ENCODE assay signal across 32 cellular contexts in genomic region chr1:162234571-162234970, GRCh38.
"Had no signal": no experiment of that assay in that cellular context is flagged by ENCODE, and none has a peak within 500 bp of the region (broad histone marks: within the 10 kb centered on the region; RNA-seq: fewer than 3 reads in every experiment).

No MANE protein-coding gene starts in this region.

- H3K27ac Mint-ChIP-seq: activated CD4-positive, alpha-beta T cell treated with anti-CD3 and anti-CD28 coated beads for 36 hours; activated CD4-positive, alpha-beta T cell treated with anti-CD3 and anti-CD28 coated beads, Interleukin-2, amount 10 ng/mL, durations not matched to agents 7 days and 5 days; activated CD8-positive, alpha-beta T cell treated with anti-CD3 and anti-CD28 coated beads, Interleukin-2, amount 10 ng/mL, durations not matched to agents 7 days and 5 days; activated naive CD8-positive, alpha-beta T cell treated with anti-CD3 and anti-CD28 coated beads, Interleukin-2, amount 10 ng/mL, durations not matched to agents 7 days and 5 days; activated T-cell treated with anti-CD3 and anti-CD28 coated beads, Interleukin-2, amount 50 U/mL, for 24 hours; T-cell; T-helper 17 cell; WTC11 had no signal

- H3K36me3 Mint-ChIP-seq: activated naive CD8-positive, alpha-beta T cell treated with anti-CD3 and anti-CD28 coated beads, Interleukin-2, amount 10 ng/mL, durations not matched to agents 7 days and 5 days; T-cell; WTC11 had no signal

- H3K36me3 ChIP-seq: ascending aorta, cardiac muscle cell, MG63 had no signal

- DNase-seq: activated CD4-positive, alpha-beta T cell treated with anti-CD3 and anti-CD28 coated beads for 36 hours; activated CD4-positive, alpha-beta T cell treated with anti-CD3 and anti-CD28 coated beads, Interleukin-2, amount 10 ng/mL, durations not matched to agents 7 days and 5 days; activated CD4-positive, alpha-beta T cell treated with anti-CD3 and anti-CD28 coated beads, Interleukin-2, amount 50 U/mL, for 48 hours; activated CD8-positive, alpha-beta T cell treated with anti-CD3 and anti-CD28 coated beads, Interleukin-2, amount 10 ng/mL, durations not matched to agents 7 days and 5 days; activated effector memory CD4-positive, alpha-beta T cell treated with Interleukin-2 at 50 U/mL for 16 hours; activated naive CD4-positive, alpha-beta T cell treated with anti-CD3 and anti-CD28 coated beads, Interleukin-2, amount 50 U/mL, for 16 hours; activated naive CD8-positive, alpha-beta T cell treated with anti-CD3 and anti-CD28 coated beads, Interleukin-2, amount 10 ng/mL, durations not matched to agents 7 days and 5 days; activated T-cell treated with anti-CD3 and anti-CD28 coated beads, Interleukin-2, amount 50 U/mL, for 24 hours; amygdala; Kasumi-1; KG1; MG63; NCI-H1092; NCI-H1436 treated with DMSO at 0.1 percent for 48 hours; NCI-H1694 treated with DMSO at 0.1 percent for 48 hours; NCI-H2171; NCI-H510A; NCI-H526; NCI-H748 treated with DMSO at 0.1 percent for 48 hours; NK-92 treated with Interleukin-12 subunit alpha and Interleukin-12 subunit beta, amount 100 ng/mL, for 24 hours; PC-3; SIG-M5; T-cell; T-helper 17 cell had no signal

- H3K4me1 Mint-ChIP-seq: activated CD4-positive, alpha-beta T cell treated with anti-CD3 and anti-CD28 coated beads for 36 hours; activated CD4-positive, alpha-beta T cell treated with anti-CD3 and anti-CD28 coated beads, Interleukin-2, amount 10 ng/mL, durations not matched to agents 7 days and 5 days; activated naive CD8-positive, alpha-beta T cell treated with anti-CD3 and anti-CD28 coated beads, Interleukin-2, amount 10 ng/mL, durations not matched to agents 7 days and 5 days; central memory CD8-positive, alpha-beta T cell; T-cell had no signal

- H3K9me3 ChIP-seq: ascending aorta, MG63 had no signal

- H3K27me3 ChIP-seq: ascending aorta, cardiac muscle cell had no signal

- H3K4me3 ChIP-seq: ascending aorta, cardiac muscle cell, MG63 had no signal

- H3K4me3 Mint-ChIP-seq: activated CD4-positive, alpha-beta T cell treated with anti-CD3 and anti-CD28 coated beads for 36 hours; activated CD4-positive, alpha-beta T cell treated with anti-CD3 and anti-CD28 coated beads, Interleukin-2, amount 10 ng/mL, durations not matched to agents 7 days and 5 days; activated CD8-positive, alpha-beta T cell treated with anti-CD3 and anti-CD28 coated beads, Interleukin-2, amount 10 ng/mL, durations not matched to agents 7 days and 5 days; activated naive CD8-positive, alpha-beta T cell treated with anti-CD3 and anti-CD28 coated beads, Interleukin-2, amount 10 ng/mL, durations not matched to agents 7 days and 5 days; activated T-cell treated with anti-CD3 and anti-CD28 coated beads, Interleukin-2, amount 50 U/mL, for 24 hours; central memory CD8-positive, alpha-beta T cell; T-cell; T-helper 17 cell; WTC11 had no signal

- H3K9me3 Mint-ChIP-seq: activated CD4-positive, alpha-beta T cell treated with anti-CD3 and anti-CD28 coated beads, Interleukin-2, amount 10 ng/mL, durations not matched to agents 7 days and 5 days; activated naive CD8-positive, alpha-beta T cell treated with anti-CD3 and anti-CD28 coated beads, Interleukin-2, amount 10 ng/mL, durations not matched to agents 7 days and 5 days; activated T-cell treated with anti-CD3 and anti-CD28 coated beads, Interleukin-2, amount 50 U/mL, for 24 hours; central memory CD8-positive, alpha-beta T cell; T-cell had no signal

- H3K27ac ChIP-seq: ascending aorta, cardiac muscle cell, RWPE1 had no signal

- ATAC-seq: activated CD4-positive, alpha-beta T cell treated with anti-CD3 and anti-CD28 coated beads for 36 hours; activated CD4-positive, CD25-positive, alpha-beta regulatory T cell treated with anti-CD3 and anti-CD28 coated beads, Interleukin-2, amount 50 U/mL, for 24 hours; activated CD8-positive, alpha-beta T cell treated with anti-CD3 and anti-CD28 coated beads, Interleukin-2, amount 10 ng/mL, durations not matched to agents 7 days and 5 days; PC-3; Right ventricle myocardium inferior; SK-N-SH treated with all-trans-retinoic acid at 6 μM for 48 hours; T-cell; T-helper 17 cell had no signal
